ENCODE assay signal across 30 cellular contexts in the genomic region with DNA sequence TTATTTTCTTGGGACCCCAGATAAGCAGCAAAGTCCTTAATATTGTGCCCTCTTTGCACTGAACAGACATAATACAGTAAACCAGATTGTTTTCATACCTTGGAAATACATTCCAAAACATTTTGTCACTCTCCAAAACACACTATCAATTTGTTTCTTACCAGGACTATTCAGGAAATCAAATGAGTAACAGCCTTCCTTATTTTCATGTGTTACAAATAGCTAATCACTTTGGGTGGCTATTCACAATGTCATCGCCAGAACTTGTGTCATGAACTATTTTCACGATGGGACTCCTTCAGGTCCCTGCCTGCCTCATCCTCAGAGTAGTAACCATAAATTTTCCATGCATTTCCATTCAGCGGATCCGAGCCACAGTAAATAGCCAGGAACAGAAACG.
"Had no signal": no experiment of that assay in that cellular context is flagged by ENCODE, and none has a peak within 500 bp of the region (broad histone marks: within the 10 kb centered on the region; RNA-seq: fewer than 3 reads in every experiment).

No MANE protein-coding gene starts in this region.

- H3K27me3 ChIP-seq: brain microvascular endothelial cell, cardiac muscle cell had no signal

- H3K4me3 ChIP-seq: cardiac muscle cell had no signal

- DNase-seq: activated B cell treated with CpG ODN at 0.5 μM for 24 hours; activated CD4-positive, alpha-beta memory T cell treated with anti-CD3 and anti-CD28 coated beads for 36 hours; activated CD4-positive, alpha-beta T cell treated with anti-CD3 and anti-CD28 coated beads for 4 hours; activated CD4-positive, alpha-beta T cell treated with anti-CD3 and anti-CD28 coated beads, Interleukin-2, amount 50 U/mL, for 1 hour; activated CD4-positive, CD25-positive, alpha-beta regulatory T cell treated with anti-CD3 and anti-CD28 coated beads, Interleukin-2, amount 50 U/mL, for 72 hours; activated CD8-positive, alpha-beta memory T cell treated with anti-CD3 and anti-CD28 coated beads, Interleukin-2, amount 50 U/mL, for 4 hours; activated gamma-delta T cell treated with Interleukin-2 at 50 U/mL for 16 hours; activated naive CD4-positive, alpha-beta T cell treated with anti-CD3 and anti-CD28 coated beads, Interleukin-2, amount 10 ng/mL, durations not matched to agents 7 days and 5 days; activated naive CD8-positive, alpha-beta T cell treated with anti-CD3 and anti-CD28 coated beads, Interleukin-2, amount 50 U/mL, for 24 hours; activated T-cell treated with anti-CD3 and anti-CD28 coated beads for 4 hours; activated T-cell treated with anti-CD3 and anti-CD28 coated beads, Interleukin-2, amount 50 U/mL, for 4 hours; amniotic stem cell; aorta; brain microvascular endothelial cell; NCI-H1105; NCI-H1417 treated with DMSO at 0.1 percent for 48 hours; NCI-H1694; NCI-H1930; NCI-H2081 treated with DMSO at 0.1 percent for 48 hours; NCI-H345; NCI-H524 treated with DMSO at 0.1 percent for 48 hours; NCI-H748 treated with DMSO at 0.1 percent for 48 hours; NK-92 treated with Interleukin-12 subunit alpha and Interleukin-12 subunit beta, amount 100 ng/mL, for 24 hours; Right ventricle myocardium superior; SW 1271; T-helper 1 cell; T-helper 2 cell; T-helper 9 cell had no signal

- H3K36me3 ChIP-seq: brain microvascular endothelial cell, cardiac muscle cell had no signal

- H3K27ac ChIP-seq: brain microvascular endothelial cell, cardiac muscle cell, VCaP had no signal

- ATAC-seq: activated naive CD8-positive, alpha-beta T cell treated with anti-CD3 and anti-CD28 coated beads, Interleukin-2, amount 50 U/mL, for 24 hours; activated T-cell treated with anti-CD3 and anti-CD28 coated beads, Interleukin-2, amount 50 U/mL, for 4 hours had no signal
